In the genomic region with DNA sequence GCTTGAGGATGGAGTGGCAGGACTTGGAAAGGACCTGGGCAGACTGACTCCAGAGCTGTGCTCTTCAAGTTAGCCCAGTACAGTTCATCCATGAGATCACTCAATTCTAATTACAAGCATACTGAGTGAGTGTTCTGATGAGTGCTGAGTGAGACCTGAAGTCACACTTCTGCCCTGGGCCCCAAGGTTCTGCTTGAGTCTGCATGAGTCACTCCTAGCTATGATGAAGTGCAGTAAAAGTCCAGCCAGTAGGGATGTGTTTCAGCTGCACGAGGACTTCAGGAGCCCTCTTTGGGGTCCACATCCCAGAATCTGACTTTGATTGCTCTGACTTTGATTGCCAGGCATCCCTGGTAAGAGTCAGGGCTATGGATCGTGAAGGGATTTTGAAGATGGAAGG, we compare ENCODE assay signal across 1 cellular context.
TF ChIP-seq lines count a peak whose summit lies in the region.

No MANE protein-coding gene starts in this region.

TF ChIP-seq in K562, 482 proteins besides CTCF, POLR2A, EP300 and RAD21 (continued from another document):
- TF ChIP-seq, protein P1, sequence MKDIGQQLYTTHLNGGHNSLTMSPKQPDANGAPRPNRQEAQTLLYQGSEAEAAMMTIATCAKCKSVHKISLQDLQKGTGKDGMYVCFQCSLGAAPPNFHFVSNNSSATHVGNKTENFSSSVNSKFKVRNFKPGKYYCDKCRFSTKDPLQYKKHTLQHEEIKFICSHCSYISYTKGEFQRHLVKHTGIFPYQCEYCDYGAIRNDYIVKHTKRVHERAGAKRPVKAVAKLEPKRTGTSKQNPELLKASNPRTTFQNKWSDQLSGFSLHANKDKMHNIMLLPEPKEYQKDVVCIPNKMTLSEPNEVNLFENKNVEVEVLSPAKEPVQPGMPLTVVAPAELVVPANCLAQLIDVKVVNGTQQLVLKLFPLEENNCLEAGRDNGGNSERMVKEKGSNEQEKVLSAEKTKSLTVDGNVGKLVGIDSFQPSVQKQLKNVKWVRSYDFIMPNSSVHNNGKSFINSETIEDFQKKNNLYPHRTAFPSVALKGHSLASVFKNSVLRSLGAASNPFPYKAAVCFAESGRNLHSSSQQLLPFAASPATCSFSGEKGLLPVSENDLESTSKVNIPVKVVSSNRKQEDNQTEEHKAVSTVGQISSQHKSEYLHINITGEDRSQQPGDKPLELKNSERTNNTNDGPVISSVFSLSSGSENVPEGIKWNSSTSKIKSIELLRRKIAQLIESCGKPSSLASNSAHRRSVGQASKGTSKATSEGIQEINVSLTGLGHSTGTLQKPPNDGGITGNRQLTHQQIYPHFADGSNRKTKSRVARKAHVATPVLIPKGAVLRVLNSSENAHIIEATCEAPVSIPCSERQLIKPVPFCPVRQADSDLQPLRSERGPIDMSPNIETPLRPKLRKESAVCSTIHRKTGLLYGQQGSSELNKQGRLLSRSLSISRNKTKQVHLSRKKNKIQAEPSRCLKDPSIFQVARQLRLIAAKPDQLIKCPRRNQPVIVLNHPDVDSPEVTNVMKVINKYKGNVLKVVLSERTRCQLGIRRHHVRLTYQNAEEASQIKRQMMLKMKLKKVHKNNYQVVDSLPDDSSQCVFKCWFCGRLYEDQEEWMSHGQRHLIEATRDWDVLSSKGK (CRISPR knock-in tag; IDR thresholded peaks at IDR 0.05), result no peak
- TF ChIP-seq NFXL1 (CRISPR knock-in tag; IDR thresholded peaks at IDR 0.05), result no peak
- 0 out of 2 replicates have a peak, but pooled peaks have one; percentile 6 for TF ChIP-seq JUND (IDR thresholded peaks at IDR 0.05; ENCODE audit: borderline replicate concordance, low read depth, low read length)
- no peak for TF ChIP-seq JUND (tag; IDR thresholded peaks at IDR 0.05; ENCODE audit: borderline replicate concordance, low read depth, low read length)
- TF ChIP-seq FOSL1 (tag; conservative IDR thresholded peaks at IDR 0.05), result peak; percentile 71
- TF ChIP-seq, protein P2, sequence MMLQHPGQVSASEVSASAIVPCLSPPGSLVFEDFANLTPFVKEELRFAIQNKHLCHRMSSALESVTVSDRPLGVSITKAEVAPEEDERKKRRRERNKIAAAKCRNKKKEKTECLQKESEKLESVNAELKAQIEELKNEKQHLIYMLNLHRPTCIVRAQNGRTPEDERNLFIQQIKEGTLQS (IDR thresholded peaks at IDR 0.05), result peak; percentile 58; the same call in 1 of the 2 replicates
- TF ChIP-seq, protein P2 (CRISPR knock-in tag; conservative IDR thresholded peaks at IDR 0.05), result no peak
- no peak for TF ChIP-seq GATAD2A (IDR thresholded peaks at IDR 0.05)
- no peak for TF ChIP-seq KAT2B (IDR thresholded peaks at IDR 0.05; ENCODE audit: low read depth, low read length)
- TF ChIP-seq MYC (IDR thresholded peaks at IDR 0.05; ENCODE audit: low read depth, low read length), result no peak
- no peak for TF ChIP-seq MYC (CRISPR knock-in tag; IDR thresholded peaks at IDR 0.05; ENCODE audit: borderline replicate concordance, low read depth)
- TF ChIP-seq JUN (IDR thresholded peaks at IDR 0.05; ENCODE audit: borderline replicate concordance, low read depth, low read length), result 0 out of 2 replicates have a peak, but pooled peaks have one; percentile 46
- TF ChIP-seq JUN (CRISPR knock-in tag; IDR thresholded peaks at IDR 0.05; ENCODE audit: borderline replicate concordance), result no peak
- TF ChIP-seq XRCC3 (IDR thresholded peaks at IDR 0.05), result no peak
